14 cellular contexts compared by ENCODE assay signal in genomic region chr6:40896696-40897095, GRCh38.
DNase-seq lines count a peak whose midpoint lies in the region; ATAC-seq and TF ChIP-seq lines count a peak whose summit lies in the region.
"Had no signal": no experiment of that assay in that cellular context is flagged by ENCODE, and none has a peak within 500 bp of the region (broad histone marks: within the 10 kb centered on the region; RNA-seq: fewer than 3 reads in every experiment).

No MANE protein-coding gene starts in this region.

- CTCF ChIA-PET in Caco-2 (lab: Charles Lee) (interaction anchor here (0.9 to 2.2 kb wide), 4 partner anchors 9 to 179 kb away, joined by 3 to 6 read pairs (median 4); no protein-coding TSS in a partner anchor), GM10248 (lab: Yijun Ruan, JAX) (interaction anchor here (0.9 to 1.2 kb wide), 2 partner anchors 16 to 42 kb away, joined by 3 to 6 read pairs; no protein-coding TSS in a partner anchor)

- H3K9me3 Mint-ChIP-seq in Caco-2 (ENCODE audit: unreplicated experiment), result no peaks in the 10 kb centered on the region

- ATAC-seq in GM19035 (IDR thresholded peaks at IDR 0.05; ENCODE audit: unreplicated experiment), result no peak
- no peak for ATAC-seq in HG02678 (IDR thresholded peaks at IDR 0.05; ENCODE audit: unreplicated experiment)
- ATAC-seq: HCT116 had no signal

- H3K27ac ChIP-seq in transverse colon, result no peak overlapping the region

- peaks cover 27% of the 10 kb centered on the region for H3K4me1 Mint-ChIP-seq in Caco-2 (ENCODE audit: low read depth, unreplicated experiment)

- H3K4me1 ChIP-seq in Caco-2 (peaks cover 37% of the 10 kb centered on the region), transverse colon (no peaks in the 10 kb centered on the region)

- TF ChIP-seq EP300 in transverse colon (IDR thresholded peaks at IDR 0.05; ENCODE audit: low read depth), result no peak

- 37 to 50% methylated on average over 2 to 3 of the region's 3 CpGs for WGBS in transverse colon (ENCODE audit: low coverage in 1 of 2), 2 donors

- H3K9me3 ChIP-seq in Caco-2 (no peaks in the 10 kb centered on the region), transverse colon (no peaks in the 10 kb centered on the region)

- H3K36me3 Mint-ChIP-seq in Caco-2 (ENCODE audit: insufficient read depth, unreplicated experiment), result no peaks in the 10 kb centered on the region

- TF ChIP-seq CTCF in Caco-2 (IDR thresholded peaks at IDR 0.05; ENCODE audit: insufficient read depth in 1 of 2, low read depth in 1 of 2, low read length in 1 of 2, severe bottlenecking in 1 of 2, unreplicated experiment in 1 of 2) (no peak), astrocyte of the cerebellum (IDR thresholded peaks at IDR 0.05; ENCODE audit: low read depth, low read length, missing control alignments) (no peak), GM10248 (IDR thresholded peaks at IDR 0.05; ENCODE audit: control extremely low read depth, extremely low read depth, low read depth, missing control alignments) (no peak), transverse colon (IDR thresholded peaks at IDR 0.05) (no peak)

- no peak overlapping the region for H3K4me3 ChIP-seq in Caco-2 (ENCODE audit: low read depth, low read length)
- no peak overlapping the region for H3K4me3 ChIP-seq in astrocyte of the cerebellum (ENCODE audit: low read depth, low read length)
- no peak overlapping the region for H3K4me3 ChIP-seq in transverse colon

- peak overlapping the region; percentile 29 for H3K27ac Mint-ChIP-seq in Caco-2 (ENCODE audit: unreplicated experiment)

- H3K27me3 ChIP-seq in Caco-2 (replicated peaks; ENCODE audit: control insufficient read depth, insufficient read depth, low read length), result no peaks in the 10 kb centered on the region
- no peaks in the 10 kb centered on the region for H3K27me3 ChIP-seq in transverse colon

- DNase-seq in Caco-2 (no peak), astrocyte of the cerebellum (ENCODE audit: low read depth) (peak; percentile 28), globus pallidus (ENCODE audit: low spot score) (peak; percentile 35), pons (ENCODE audit: low spot score) (peak; percentile 71), GM10248 (ENCODE audit: extremely low spot score) (no peak), transverse colon (no peak)
- DNase-seq: AML-193, Calu3, NCI-H1436, NCI-H2029 treated with DMSO at 0.1 percent for 48 hours, NCI-H510A had no signal

- BruUV-seq in Caco-2 (replicated peaks; lab: Mats Ljungman, UMichigan), result no TSS peak

- in situ Hi-C loops in astrocyte of the cerebellum (cut with HindIII; ENCODE audit: low sequenced_read_pairs) (no loop called here), transverse colon (cut with MboI; ENCODE audit: low pct_ligation_motif_present in 1 of 4, low pct_unique_long_range_greater_than_20kb in 1 of 4, low sequenced_read_pairs in 3 of 4) (loop anchor here in 2 of 4 donors (10.0 kb wide), 1 partner anchor 128 kb away; no protein-coding TSS in a partner anchor)

- no peaks in the 10 kb centered on the region for H3K27me3 Mint-ChIP-seq in Caco-2 (ENCODE audit: insufficient read depth, unreplicated experiment)

- intact Hi-C loops in Caco-2 (cut with micrococcal nuclease; ENCODE audit: unreplicated experiment), result loop anchor here (5.0 kb wide), 2 partner anchors 101 to 184 kb away; no protein-coding TSS in a partner anchor
- intact Hi-C loops in transverse colon (cut with DNase I; ENCODE audit: low total_unique reads), result loop anchor here (10.0 kb wide), 1 partner anchor 138 kb away; the partner anchor contains the start of gene UNC5CL

- TF ChIP-seq POLR2A in transverse colon (IDR thresholded peaks at IDR 0.05), result no peak

- H3K36me3 ChIP-seq in Caco-2 (ENCODE audit: control insufficient read depth, insufficient read depth, low read length), result no peaks in the 10 kb centered on the region
- H3K36me3 ChIP-seq in transverse colon, result no peaks in the 10 kb centered on the region

- POLR2A ChIA-PET in Caco-2 (lab: Charles Lee) (no interaction called here), GM10248 (lab: Yijun Ruan, JAX) (no interaction called here)

- H3K4me3 Mint-ChIP-seq in Caco-2 (ENCODE audit: unreplicated experiment), result no peak overlapping the region

Comparison
In these comparisons a context has a peak if more than half of its experiments do, and no peak if none do; other contexts are left out.
1. DNase-seq: peak in astrocyte of the cerebellum (single experiment), globus pallidus (single experiment) and pons (single experiment); none in Caco-2 (0 of 2), GM10248 (single experiment) and transverse colon (single experiment).